ENCODE assay signal across 8 cellular contexts in the genomic region with DNA sequence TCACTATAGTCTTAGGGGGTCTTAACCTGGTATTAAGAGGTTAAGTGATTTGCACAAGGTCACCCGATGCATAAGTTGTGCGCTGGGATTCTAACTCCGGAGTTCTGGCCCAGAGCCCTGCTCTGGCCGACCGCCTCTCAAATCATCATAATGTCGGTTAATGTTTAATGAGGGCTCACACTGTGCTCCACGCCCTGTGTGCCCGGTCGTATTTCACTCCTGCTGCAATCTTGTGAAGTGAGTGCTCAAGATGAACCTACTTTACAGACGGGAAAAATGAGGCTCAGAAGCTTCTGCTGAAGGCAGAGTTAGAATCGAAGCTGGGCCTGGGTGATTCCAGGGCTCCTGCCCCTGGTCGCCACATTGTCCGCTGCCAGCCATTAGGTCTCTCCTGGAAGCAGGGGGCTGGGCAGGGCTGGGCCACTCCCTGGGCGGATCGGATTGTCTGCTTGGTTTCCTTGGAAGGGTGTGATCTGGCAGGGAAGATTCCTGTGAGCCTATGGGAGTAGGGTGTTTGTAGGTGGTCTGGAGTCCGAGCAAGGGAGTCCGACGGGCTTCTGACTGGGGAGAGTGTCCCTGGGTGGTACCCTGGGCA. TPM values are rescaled to one million over a fixed set of nuclear protein-coding genes. Genes with fewer than 3 reads are reported as not detected.
DNase-seq lines count a peak whose midpoint lies in the region; ATAC-seq and TF ChIP-seq lines count a peak whose summit lies in the region.

No MANE protein-coding gene starts in this region.

- H3K4me3 ChIP-seq in LNCaP clone FGC (ENCODE audit: low read depth, low read length) = peak overlapping the region; percentile 98
- peak overlapping the region; percentile 78 to 82 for H3K4me3 ChIP-seq in cardiac fibroblast (replicated peaks in 1 of 2; ENCODE audit: low read depth in 2 of 2, low read length in 2 of 2)
- H3K4me3 ChIP-seq in mesodermal cell (ENCODE audit: extremely low read depth, insufficient read depth, low read length, poor library complexity, severe bottlenecking) = peak overlapping the region; percentile 76

- peak; percentile 23 for DNase-seq in COR-L47 (lab: John Stamatoyannopoulos, UW)
- DNase-seq in LNCaP clone FGC (ENCODE audit: low read depth) = peak; percentile 73
- DNase-seq in cardiac fibroblast (ENCODE audit: low read depth in 2 of 2) = peak in 1 of 2 donors; percentile 36
- no peak for DNase-seq in NCI-H2029 treated with DMSO at 0.1 percent for 48 hours (lab: John Stamatoyannopoulos, UW)
- DNase-seq in NCI-H510A treated with DMSO at 0.1 percent for 48 hours (lab: John Stamatoyannopoulos, UW) = no peak

- H3K9me3 ChIP-seq in mesodermal cell (ENCODE audit: control insufficient read depth, low read length) = no peaks in the 10 kb centered on the region

- TF ChIP-seq CTCF in LNCaP clone FGC (IDR thresholded peaks at IDR 0.05; ENCODE audit: control insufficient read depth, extremely low read depth, insufficient read depth) (no peak), cardiac fibroblast (IDR thresholded peaks at IDR 0.05; ENCODE audit: low read depth, low read length) (no peak)

- peaks cover 29% of the 10 kb centered on the region for H3K4me1 ChIP-seq in mesodermal cell (ENCODE audit: control insufficient read depth, insufficient read depth, low read length, poor library complexity, severe bottlenecking)

- peak overlapping the region; percentile 59 for H3K27ac ChIP-seq in mesodermal cell (ENCODE audit: low read depth, low read length, severe bottlenecking)

- no peaks in the 10 kb centered on the region for H3K36me3 ChIP-seq in mesodermal cell (ENCODE audit: control insufficient read depth, insufficient read depth, low read length)

- 39 to 48% methylated on average over 14 of the region's 18 CpGs for WGBS in mesodermal cell (ENCODE audit: insufficient coverage in 2 of 2), 2 experiments

- ATAC-seq in HG02884 (IDR thresholded peaks at IDR 0.05; ENCODE audit: unreplicated experiment) (no peak), GM18517 (IDR thresholded peaks at IDR 0.05; ENCODE audit: unreplicated experiment) (no peak)

RNA-seq across cellular contexts. Expression of gene PAK4, which starts 1.1 kb away (rescaled TPM):
- polyA plus RNA-seq in mesodermal cell (2013, experiment 1 of 2) = 58.9 TPM
- polyA plus RNA-seq in mesodermal cell (2013, experiment 2 of 2) = 56.3 TPM

RNA-seq across cellular contexts. Expression of gene ACP7, which starts 42.5 kb away (rescaled TPM):
- not detected for polyA plus RNA-seq in mesodermal cell (2013, experiment 1 of 2)
- polyA plus RNA-seq in mesodermal cell (2013, experiment 2 of 2) = not detected

Comparison
In these comparisons a context has a peak if more than half of its experiments do, and no peak if none do; other contexts are left out.
1. DNase-seq: peak in COR-L47 (single experiment) and LNCaP clone FGC (single experiment); none in NCI-H2029 treated with DMSO at 0.1 percent for 48 hours (single experiment) and NCI-H510A treated with DMSO at 0.1 percent for 48 hours (single experiment).
2. Peak in every context shown above with its lines, with median percentiles within 50 percentile points of each other: H3K4me3 ChIP-seq.